ENCODE assay signal across 10 cellular contexts in genomic region chr3:167941234-167941995, GRCh38.
A peak's percentile ranks its signal among the peaks of the same experiment; 100 is the strongest.
DNase-seq lines count a peak whose midpoint lies in the region; ATAC-seq, FAIRE-seq and TF ChIP-seq lines count a peak whose summit lies in the region.
"Had no signal": no experiment of that assay in that cellular context is flagged by ENCODE, and none has a peak within 500 bp of the region (broad histone marks: within the 10 kb centered on the region; RNA-seq: fewer than 3 reads in every experiment).

No MANE protein-coding gene starts in this region.

- no peak overlapping the region for H3K27ac ChIP-seq in right lobe of liver
- H3K27ac ChIP-seq in HepG2 (ENCODE audit: extremely low read length, insufficient read depth, low read length) = no peak overlapping the region
- H3K27ac ChIP-seq in OCI-LY7 (ENCODE audit: low read depth, low read length, poor library complexity, severe bottlenecking) = no peak overlapping the region
- H3K27ac ChIP-seq: C4-2B had no signal

- no peaks in the 10 kb centered on the region for H4K20me1 ChIP-seq in HepG2 (ENCODE audit: insufficient read depth, low read length)
- H4K20me1 ChIP-seq in OCI-LY7 (ENCODE audit: insufficient read depth, low read length) = no peaks in the 10 kb centered on the region

- H2AFZ ChIP-seq in HepG2 (ENCODE audit: low read length) = no peak overlapping the region
- H2AFZ ChIP-seq in OCI-LY7 (ENCODE audit: low read length) = no peak overlapping the region

- H3K4me2 ChIP-seq in HepG2 (ENCODE audit: low read depth, low read length) = no peak overlapping the region
- H3K4me2 ChIP-seq in OCI-LY7 (ENCODE audit: low read length) = no peak overlapping the region

- in situ Hi-C loops in HepG2 (cut with HindIII; ENCODE audit: extremely low pct_ligation_motif_present, low pct_unique_long_range_greater_than_20kb) = loop anchor here (25.0 kb wide), 1 partner anchor 221 kb away; no protein-coding TSS in a partner anchor

- no peaks in the 10 kb centered on the region for H3K4me1 ChIP-seq in right lobe of liver
- no peaks in the 10 kb centered on the region for H3K4me1 ChIP-seq in HepG2 (ENCODE audit: insufficient read depth, low read length)
- peaks cover 22% of the 10 kb centered on the region for H3K4me1 ChIP-seq in adipocyte (ENCODE audit: control insufficient read depth, insufficient read depth, low read length)
- no peaks in the 10 kb centered on the region for H3K4me1 ChIP-seq in OCI-LY7 (ENCODE audit: insufficient read depth, low read length, poor library complexity, severe bottlenecking)

- TF ChIP-seq EP300 in HepG2 (IDR thresholded peaks at IDR 0.05; ENCODE audit: low read depth in 2 of 2, low read length in 2 of 2) (no peak), HepG2 (CRISPR knock-in tag; IDR thresholded peaks at IDR 0.05; ENCODE audit: borderline replicate concordance) (no peak)

- no peaks in the 10 kb centered on the region; the same call in 1 of the 2 replicates for H3K9me2 ChIP-seq in OCI-LY7 (ENCODE audit: insufficient read depth, low read length)

- intact Hi-C loops in right lobe of liver (cut with DNase I) = no loop called here
- intact Hi-C loops in HepG2 (cut with micrococcal nuclease; ENCODE audit: unreplicated experiment) = no loop called here
- intact Hi-C loops in OCI-LY7 (cut with micrococcal nuclease; ENCODE audit: unreplicated experiment) = no loop called here

- WGBS in right lobe of liver (ENCODE audit: insufficient coverage, low coverage, low lambda C conversion rate, missing lambda C conversion rate) = 32% methylated on average over 7 of the region's 7 CpGs
- 40% methylated on average over 7 of the region's 7 CpGs for WGBS in HepG2 (ENCODE audit: low lambda C conversion rate)

- TF ChIP-seq CTCF in right lobe of liver (IDR thresholded peaks at IDR 0.05) (no peak), HepG2 (CRISPR knock-in tag; IDR thresholded peaks at IDR 0.05) (no peak), OCI-LY7 (conservative IDR thresholded peaks at IDR 0.05; ENCODE audit: low read length) (no peak)

- TF ChIP-seq RAD21 in HepG2 (CRISPR knock-in tag; IDR thresholded peaks at IDR 0.05) = no peak

- ATAC-seq in right lobe of liver (peak; percentile 36 to 74 (median 51)), HepG2 (no peak), HG03520 (IDR thresholded peaks at IDR 0.05; ENCODE audit: unreplicated experiment) (no peak), GM19463 (IDR thresholded peaks at IDR 0.05; ENCODE audit: unreplicated experiment) (no peak), HG02763 (IDR thresholded peaks at IDR 0.05; ENCODE audit: unreplicated experiment) (no peak)

- DNase-seq in right lobe of liver (no peak), HepG2 (ENCODE audit: low spot score) (no peak), adipocyte (ENCODE audit: low read depth) (peak; percentile 44), inferior parietal cortex (ENCODE audit: extremely low spot score) (peak; percentile 32), OCI-LY7 (ENCODE audit: low spot score) (no peak)
- DNase-seq: naive B cell had no signal

- TF ChIP-seq POLR2A in right lobe of liver (IDR thresholded peaks at IDR 0.05) (no peak), HepG2 (IDR thresholded peaks at IDR 0.05; ENCODE audit: insufficient read depth in 1 of 2, low read depth in 2 of 2, low read length in 2 of 2) (no peak)

- POLR2A ChIA-PET in HepG2 (lab: Yijun Ruan, JAX) (no interaction called here), OCI-LY7 (lab: Charles Lee) (interaction anchor here (0.8 to 1.4 kb wide), 2 partner anchors 19 to 49 kb away, joined by 3 read pairs; no protein-coding TSS in a partner anchor)

- H3K27me3 ChIP-seq in right lobe of liver = peaks cover 0 to 3% of the 10 kb centered on the region in 2 donors
- H3K27me3 ChIP-seq in HepG2 (ENCODE audit: control insufficient read depth in 1 of 2, insufficient read depth in 2 of 2, low read length in 2 of 2) = no peaks in the 10 kb centered on the region
- H3K27me3 ChIP-seq in adipocyte (replicated peaks; ENCODE audit: control insufficient read depth, insufficient read depth, low read length) = peaks cover 16% of the 10 kb centered on the region

- no peaks in the 10 kb centered on the region for H3K79me2 ChIP-seq in HepG2 (ENCODE audit: insufficient read depth, low read length)
- no peaks in the 10 kb centered on the region for H3K79me2 ChIP-seq in OCI-LY7 (ENCODE audit: insufficient read depth, low read depth, low read length)

- H3K4me3 ChIP-seq in right lobe of liver (no peak overlapping the region), HepG2 (replicated peaks in 1 of 3; ENCODE audit: insufficient read depth in 1 of 3, low read depth in 2 of 3, low read length in 3 of 3) (no peak overlapping the region), adipocyte (ENCODE audit: low read length) (peak overlapping the region; percentile 28), OCI-LY7 (ENCODE audit: low read depth, low read length, poor library complexity, severe bottlenecking) (no peak overlapping the region)

- FAIRE-seq in HepG2 (lab: Jason Lieb, UNC) = no peak

- H3K36me3 ChIP-seq in right lobe of liver = no peaks in the 10 kb centered on the region
- H3K36me3 ChIP-seq in HepG2 (replicated peaks in 1 of 2; ENCODE audit: control insufficient read depth in 1 of 2, insufficient read depth in 2 of 2, low read length in 2 of 2) = no peaks in the 10 kb centered on the region
- no peaks in the 10 kb centered on the region for H3K36me3 ChIP-seq in adipocyte (ENCODE audit: control insufficient read depth, insufficient read depth, low read length, severe bottlenecking)
- no peaks in the 10 kb centered on the region for H3K36me3 ChIP-seq in OCI-LY7 (ENCODE audit: insufficient read depth, low read length)

- no peak overlapping the region for H3K9ac ChIP-seq in HepG2 (ENCODE audit: insufficient read depth, low read depth, low read length)
- H3K9ac ChIP-seq in adipocyte (ENCODE audit: low read length) = no peak overlapping the region

- H3K9me3 ChIP-seq in right lobe of liver = peaks cover 0 to 3% (median 0%) of the 10 kb centered on the region in 4 donors
- H3K9me3 ChIP-seq in HepG2 (ENCODE audit: low read length) = no peaks in the 10 kb centered on the region
- peaks cover 5% of the 10 kb centered on the region for H3K9me3 ChIP-seq in adipocyte (ENCODE audit: control insufficient read depth, low read length)
- no peaks in the 10 kb centered on the region for H3K9me3 ChIP-seq in OCI-LY7 (ENCODE audit: low read length)

- CTCF ChIA-PET in HepG2 (lab: Yijun Ruan, JAX; ENCODE audit: low intra/inter-chr PET ratio, low total read pairs) = no interaction called here
- CTCF ChIA-PET in OCI-LY7 (lab: Charles Lee; ENCODE audit: unreplicated experiment) = no interaction called here

- no TSS peak for BruUV-seq in HepG2 (replicated peaks; lab: Mats Ljungman, UMichigan)
- BruUV-seq in OCI-LY7 (replicated peaks; lab: Mats Ljungman, UMichigan) = no TSS peak

TF ChIP-seq in HepG2, 621 proteins besides CTCF, POLR2A, EP300 and RAD21:
- TF ChIP-seq ZNF124 (CRISPR knock-in tag; IDR thresholded peaks at IDR 0.05) (no peak), ZNF382 (CRISPR knock-in tag; IDR thresholded peaks at IDR 0.05; ENCODE audit: borderline replicate concordance) (no peak), HIC2 (CRISPR knock-in tag; IDR thresholded peaks at IDR 0.05; ENCODE audit: low read depth) (no peak), ZFP1 (CRISPR knock-in tag; IDR thresholded peaks at IDR 0.05) (no peak), ZNF616 (CRISPR knock-in tag; IDR thresholded peaks at IDR 0.05; ENCODE audit: low read depth) (no peak), HINFP (CRISPR knock-in tag; IDR thresholded peaks at IDR 0.05; ENCODE audit: low read depth) (no peak), PHF8 (CRISPR knock-in tag; IDR thresholded peaks at IDR 0.05) (no peak), ZNF580 (CRISPR knock-in tag; IDR thresholded peaks at IDR 0.05; ENCODE audit: borderline replicate concordance, low read depth) (no peak), ZNF605 (CRISPR knock-in tag; IDR thresholded peaks at IDR 0.05) (no peak), TP53 (CRISPR knock-in tag; conservative IDR thresholded peaks at IDR 0.05) (no peak), MYC (CRISPR knock-in tag; IDR thresholded peaks at IDR 0.05; ENCODE audit: borderline replicate concordance) (no peak), ZNF282 (IDR thresholded peaks at IDR 0.05; ENCODE audit: partially characterized antibody) (no peak)

Comparison
In these comparisons a context has a peak if more than half of its experiments do, and no peak if none do; other contexts are left out.
1. ATAC-seq: peak in right lobe of liver (4 of 4); none in HepG2 (single experiment), HG03520 (single experiment), GM19463 (single experiment) and HG02763 (single experiment).
2. DNase-seq: peak in adipocyte (single experiment) and inferior parietal cortex (single experiment); none in right lobe of liver (0 of 3), HepG2 (single experiment) and OCI-LY7 (single experiment).